In the genomic region with DNA sequence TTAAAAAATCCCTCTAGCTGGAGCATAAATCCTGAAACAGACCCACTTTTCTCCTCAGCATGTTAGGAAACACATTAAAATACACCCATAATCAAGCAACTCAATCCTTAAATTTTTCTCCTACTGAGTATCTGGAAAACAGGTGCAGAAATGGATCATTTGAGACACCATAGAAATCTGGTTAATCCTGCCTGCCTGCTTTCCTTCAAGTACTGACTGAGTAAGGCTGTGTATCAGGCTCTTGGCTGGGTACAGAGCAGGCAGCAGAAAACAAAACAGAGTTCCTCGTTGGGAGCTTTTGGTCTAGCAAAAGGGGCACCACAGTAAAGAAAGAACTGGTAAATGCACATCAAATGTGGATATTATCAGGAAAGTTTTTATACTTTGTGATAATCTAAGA, we compare ENCODE assay signal across 13 cellular contexts. TPM values are rescaled to one million over a fixed set of nuclear protein-coding genes. Genes with fewer than 3 reads are reported as not detected.
A peak's percentile ranks its signal among the peaks of the same experiment; 100 is the strongest.
DNase-seq lines count a peak whose midpoint lies in the region; ATAC-seq, FAIRE-seq and TF ChIP-seq lines count a peak whose summit lies in the region.
"Had no signal": no experiment of that assay in that cellular context is flagged by ENCODE, and none has a peak within 500 bp of the region (broad histone marks: within the 10 kb centered on the region; RNA-seq: fewer than 3 reads in every experiment).

No MANE protein-coding gene starts in this region.

- DNase-seq in heart left ventricle (no peak), cardiac septum (ENCODE audit: low spot score) (no peak), K562 (ENCODE audit: extremely low read depth in 1 of 4, low spot score in 3 of 4) (no peak), left lung (peak in 1 of 2 donors; percentile 6), upper lobe of right lung (no peak), NCI-H1092 (lab: John Stamatoyannopoulos, UW) (no peak), retina (no peak)
- DNase-seq: activated CD4-positive, alpha-beta T cell treated with anti-CD3 and anti-CD28 coated beads, Interleukin-2, amount 50 U/mL, for 48 hours; C1 segment of cervical spinal cord; effector CD8-positive, alpha-beta T cell; NCI-H524 treated with DMSO at 0.1 percent for 48 hours; nucleus accumbens had no signal

- H3K36me3 ChIP-seq in heart left ventricle (no peaks in the 10 kb centered on the region), K562 (ENCODE audit: control insufficient read depth, insufficient read depth, low read length) (peaks cover 37% of the 10 kb centered on the region), left lung (peaks cover 0 to 5% of the 10 kb centered on the region in 2 donors), upper lobe of right lung (no peaks in the 10 kb centered on the region)

- no peaks in the 10 kb centered on the region for H3K27me3 ChIP-seq in heart left ventricle
- no peaks in the 10 kb centered on the region for H3K27me3 ChIP-seq in K562 (ENCODE audit: control insufficient read depth in 2 of 2, insufficient read depth in 2 of 2, low read length in 2 of 2)
- no peaks in the 10 kb centered on the region for H3K27me3 ChIP-seq in left lung
- H3K27me3 ChIP-seq in upper lobe of right lung, result no peaks in the 10 kb centered on the region

- WGBS in heart left ventricle, 4 donors, result 39 to 74% (median 65%) methylated on average over 1 of the region's 1 CpG
- WGBS in K562 (ENCODE audit: insufficient coverage, low coverage, missing lambda C conversion rate), result 0% methylated on average over 1 of the region's 1 CpG

- intact Hi-C loops in heart left ventricle (cut with DNase I), result loop anchor here in 8 of 10 donors (2.0 to 10.0 kb wide), 6 partner anchors 94 to 189 kb away; a partner anchor contains a TSS
- intact Hi-C loops in cardiac septum (cut with DNase I), result loop anchor here (10.0 kb wide), 1 partner anchor 187 kb away; a partner anchor contains a TSS
- intact Hi-C loops in K562 (cut with micrococcal nuclease), result loop anchor here (5.0 to 10.0 kb wide), 2 partner anchors 163 to 189 kb away; a partner anchor contains a TSS
- intact Hi-C loops in left lung (cut with DNase I), result no loop called here
- intact Hi-C loops in upper lobe of right lung (cut with DNase I), result no loop called here

- peak overlapping the region in 11 of 12 donors; percentile 55 to 94 (median 74) for H3K4me3 ChIP-seq in heart left ventricle
- H3K4me3 ChIP-seq in K562, result peak overlapping the region; percentile 69
- peak overlapping the region; percentile 40 to 54 for H3K4me3 ChIP-seq in left lung
- peak overlapping the region; percentile 64 for H3K4me3 ChIP-seq in upper lobe of right lung

- no peak overlapping the region for H2AFZ ChIP-seq in K562 (ENCODE audit: low read depth, low read length)

- ATAC-seq in heart left ventricle (no peak), K562 (no peak), left lung (no peak), upper lobe of right lung (no peak), GM19328 (IDR thresholded peaks at IDR 0.05; ENCODE audit: unreplicated experiment) (no peak)

- TF ChIP-seq POLR2A in heart left ventricle (IDR thresholded peaks at IDR 0.05) (no peak), K562 (conservative IDR thresholded peaks at IDR 0.05) (no peak)

- no peak for FAIRE-seq in K562 (lab: Jason Lieb, UNC)

- POLR2A ChIA-PET in K562 (lab: Yijun Ruan, JAX), result interaction anchor here (0.6 to 1.0 kb wide), 6 partner anchors 9 to 198 kb away, joined by 3 to 5 read pairs (median 4); no protein-coding TSS in a partner anchor

- no peak for TF ChIP-seq RAD21 in K562 (CRISPR knock-in tag; conservative IDR thresholded peaks at IDR 0.05 in 1 of 2, IDR thresholded peaks at IDR 0.05 in 1 of 2)

- no peak for TF ChIP-seq EP300 in K562 (IDR thresholded peaks at IDR 0.05; ENCODE audit: low read length)

- H3K27ac ChIP-seq in heart left ventricle (no peak overlapping the region), K562 (ENCODE audit: extremely low read depth, low read depth, low read length) (no peak overlapping the region), left lung (no peak overlapping the region), upper lobe of right lung (no peak overlapping the region)

- H3K9ac ChIP-seq in K562 (ENCODE audit: insufficient read depth in 1 of 2, low read depth in 2 of 2, low read length in 2 of 2), result peak overlapping the region; percentile 30 to 84; a peak in 3 of 4 replicates

- H3K9me3 ChIP-seq in heart left ventricle, result no peaks in the 10 kb centered on the region
- no peaks in the 10 kb centered on the region for H3K9me3 ChIP-seq in K562 (replicated peaks; ENCODE audit: control insufficient read depth, insufficient read depth, low read depth, low read length)
- H3K9me3 ChIP-seq in left lung, result no peaks in the 10 kb centered on the region
- no peaks in the 10 kb centered on the region for H3K9me3 ChIP-seq in upper lobe of right lung

- BruUV-seq in K562 (replicated peaks; lab: Mats Ljungman, UMichigan), result TSS peak; percentile 42

- H3K4me2 ChIP-seq in K562 (ENCODE audit: insufficient read depth, low read length), result peak overlapping the region; percentile 86

- H4K20me1 ChIP-seq in K562 (replicated peaks; ENCODE audit: control insufficient read depth, insufficient read depth, low read length), result peaks cover 51% of the 10 kb centered on the region

- peaks cover 73% of the 10 kb centered on the region for H3K79me2 ChIP-seq in K562 (ENCODE audit: control insufficient read depth, insufficient read depth, low read length)

- no peaks in the 10 kb centered on the region for H3K9me1 ChIP-seq in K562 (ENCODE audit: control insufficient read depth, insufficient read depth, low read length)

- CTCF ChIA-PET in K562 (lab: Yijun Ruan, JAX; ENCODE audit: low intra/inter-chr PET ratio), result no interaction called here

- in situ Hi-C loops in K562 (cut with MboI), result no loop called here

- H3K4me1 ChIP-seq in heart left ventricle, result peaks cover 0 to 40% (median 26%) of the 10 kb centered on the region in 12 donors
- H3K4me1 ChIP-seq in K562 (replicated peaks in 1 of 2; ENCODE audit: control insufficient read depth in 2 of 2, insufficient read depth in 2 of 2, low read length in 2 of 2), result peaks cover 18 to 34% of the 10 kb centered on the region in 2 experiments; a peak in 4 of 5 replicates
- H3K4me1 ChIP-seq in left lung, result peaks cover under 1 to 14% of the 10 kb centered on the region in 2 donors
- peaks cover 10% of the 10 kb centered on the region for H3K4me1 ChIP-seq in upper lobe of right lung

- no peak for TF ChIP-seq CTCF in heart left ventricle (IDR thresholded peaks at IDR 0.05)
- no peak for TF ChIP-seq CTCF in K562 (IDR thresholded peaks at IDR 0.05 in 2 of 3, conservative IDR thresholded peaks at IDR 0.05 in 1 of 3; ENCODE audit: insufficient read depth in 2 of 3, low read depth in 1 of 3, low read length in 3 of 3)
- no peak for TF ChIP-seq CTCF in left lung (IDR thresholded peaks at IDR 0.05)
- TF ChIP-seq CTCF in upper lobe of right lung (IDR thresholded peaks at IDR 0.05), result no peak

TF ChIP-seq in K562, 482 proteins besides CTCF, POLR2A, EP300 and RAD21:
- no peak for TF ChIP-seq MIER1 (IDR thresholded peaks at IDR 0.05; ENCODE audit: low read depth)
- TF ChIP-seq, protein P1, sequence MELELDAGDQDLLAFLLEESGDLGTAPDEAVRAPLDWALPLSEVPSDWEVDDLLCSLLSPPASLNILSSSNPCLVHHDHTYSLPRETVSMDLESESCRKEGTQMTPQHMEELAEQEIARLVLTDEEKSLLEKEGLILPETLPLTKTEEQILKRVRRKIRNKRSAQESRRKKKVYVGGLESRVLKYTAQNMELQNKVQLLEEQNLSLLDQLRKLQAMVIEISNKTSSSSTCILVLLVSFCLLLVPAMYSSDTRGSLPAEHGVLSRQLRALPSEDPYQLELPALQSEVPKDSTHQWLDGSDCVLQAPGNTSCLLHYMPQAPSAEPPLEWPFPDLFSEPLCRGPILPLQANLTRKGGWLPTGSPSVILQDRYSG (tag; conservative IDR thresholded peaks at IDR 0.05; ENCODE audit: low read depth), result no peak

RNA-seq across cellular contexts. Expression of a gene that starts 1.9 kb away (rescaled TPM):
- total RNA-seq in heart left ventricle (under 1 TPM; 0.28 to 0.93 (median 0.40) TPM), cardiac septum (0.57 TPM), K562 (2014; rRNA removed) (1.2 and 1.3 TPM in 2 replicates), K562 (2014; rRNA removed; fragmentation: Illumina TruSeq; extraction: Trizol) (2.0 TPM in 2 replicates), K562 (2015; rRNA removed; fragmentation: Illumina TruSeq; extraction: Trizol) (2.2 and 2.3 TPM in 2 replicates), K562 (2021) (1.4 and 1.7 TPM in 2 replicates), left lung (1 to 10 TPM; 2.5 to 2.6 TPM), upper lobe of right lung (2.0 TPM)
- polyA plus RNA-seq in heart left ventricle (under 1 TPM; 0.14 to 0.57 TPM), K562 (2011; rRNA removed) (0.74 and 0.92 TPM in 2 replicates), K562 (2014; fragmentation: Illumina TruSeq; extraction: Trizol) (0.48 and 0.51 TPM in 2 replicates), K562 (2014; fragmentation: Nextera tagmentation; extraction: Ambion mirVana) (under 1 TPM; 0.04 to 0.17 TPM), K562 (2014; rRNA removed) (0.50 and 0.64 TPM in 2 replicates)
- total RNA-seq in K562 (2011; cell fraction: chromatin; rRNA removed; ENCODE audit: low replicate concordance), result 32.7 and 48.2 TPM in 2 replicates
- total RNA-seq in K562 (2011; cell fraction: nucleolus; rRNA removed), result 15.8 and 20.9 TPM in 2 replicates
- 36.4 and 61.6 TPM in 2 replicates for total RNA-seq in K562 (2011; cell fraction: nucleoplasm; rRNA removed)
- polyA plus RNA-seq in K562 (2011; cell fraction: cytosol; rRNA removed), result 0.06 and 0.15 TPM in 2 replicates
- 5.9 and 6.5 TPM in 2 replicates for polyA plus RNA-seq in K562 (2011; cell fraction: nucleus; rRNA removed)
- polyA plus RNA-seq in K562 (2012), result 0.38 and 0.66 TPM in 2 replicates
- polyA minus RNA-seq in K562 (2011; rRNA and poly(A)+ RNA removed), result 7.7 and 12.9 TPM in 2 replicates
- 0.48 and 1.0 TPM in 2 replicates for polyA minus RNA-seq in K562 (2011; cell fraction: cytosol; rRNA and poly(A)+ RNA removed)
- polyA minus RNA-seq in K562 (2011; cell fraction: nucleus; rRNA and poly(A)+ RNA removed), result 15.9 and 28.0 TPM in 2 replicates

Comparison
In these comparisons a context has a peak if more than half of its experiments do, and no peak if none do; other contexts are left out.
1. intact Hi-C loops: an anchor here in heart left ventricle (2.0 to 10.0 kb wide), cardiac septum (10.0 kb wide) and K562 (5.0 to 10.0 kb wide); none called in left lung and upper lobe of right lung.